1 cellular context compared by ENCODE assay signal in the genomic region with DNA sequence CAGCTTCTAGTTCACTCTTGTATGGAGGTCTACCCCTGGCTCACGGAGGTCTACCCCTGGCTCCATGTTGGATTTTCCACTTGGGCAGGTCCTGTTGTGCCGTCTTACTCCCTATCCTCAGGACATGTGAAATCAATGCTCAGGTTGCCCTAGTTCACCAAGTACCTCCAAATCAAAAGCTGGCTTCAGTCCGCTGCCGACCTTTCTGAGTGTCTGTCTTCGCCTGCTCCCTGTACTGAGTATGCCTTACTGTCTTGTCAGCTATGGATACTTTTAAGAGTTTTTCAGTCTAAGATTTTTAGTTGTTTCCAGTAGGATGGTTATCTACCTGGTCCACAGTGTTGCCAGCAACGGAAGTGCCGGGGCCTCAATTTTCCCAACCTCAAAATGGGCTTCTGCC.
TF ChIP-seq lines count a peak whose summit lies in the region.

No MANE protein-coding gene starts in this region.

TF ChIP-seq in WTC11, 78 proteins besides CTCF, POLR2A, EP300 and RAD21:
- TF ChIP-seq AFF4 (CRISPR knock-in tag; IDR thresholded peaks at IDR 0.05; ENCODE audit: borderline replicate concordance) (no peak), NFE2L1 (CRISPR knock-in tag; IDR thresholded peaks at IDR 0.05) (no peak)
- TF ChIP-seq, protein P1, sequence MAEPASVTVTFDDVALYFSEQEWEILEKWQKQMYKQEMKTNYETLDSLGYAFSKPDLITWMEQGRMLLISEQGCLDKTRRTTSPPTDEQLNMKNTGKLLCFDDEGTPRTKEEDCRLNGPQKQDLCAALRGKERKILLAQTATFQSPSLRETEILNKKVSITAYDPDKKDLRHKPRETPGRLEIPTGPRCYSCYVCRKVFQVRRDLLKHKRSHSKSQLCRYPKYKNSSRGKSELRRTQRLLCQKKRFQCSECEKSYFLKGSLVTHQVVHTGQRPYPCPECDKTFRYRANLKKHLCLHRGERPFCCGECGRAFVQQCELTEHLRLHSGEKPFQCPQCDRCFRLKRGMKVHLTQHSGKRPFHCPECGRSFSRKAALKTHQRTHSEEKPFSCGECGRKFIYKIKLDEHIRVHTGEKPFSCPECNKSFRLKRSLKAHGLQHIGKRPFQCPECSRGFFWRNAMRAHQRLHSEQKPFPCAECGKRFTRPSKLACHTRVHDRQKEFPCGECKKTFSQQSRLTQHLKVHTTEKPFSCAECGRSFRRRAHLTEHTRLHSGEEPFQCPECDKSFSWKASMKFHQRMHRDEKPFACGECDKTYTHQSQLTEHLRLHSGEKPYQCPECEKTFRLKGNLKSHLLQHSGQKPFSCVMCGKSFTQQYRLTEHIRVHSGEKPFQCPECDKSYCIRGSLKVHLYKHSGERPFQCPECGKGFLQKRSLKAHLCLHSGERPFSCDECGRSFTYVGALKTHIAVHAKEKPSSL (CRISPR knock-in tag; conservative IDR thresholded peaks at IDR 0.05), result no peak
- TF ChIP-seq, protein P2, sequence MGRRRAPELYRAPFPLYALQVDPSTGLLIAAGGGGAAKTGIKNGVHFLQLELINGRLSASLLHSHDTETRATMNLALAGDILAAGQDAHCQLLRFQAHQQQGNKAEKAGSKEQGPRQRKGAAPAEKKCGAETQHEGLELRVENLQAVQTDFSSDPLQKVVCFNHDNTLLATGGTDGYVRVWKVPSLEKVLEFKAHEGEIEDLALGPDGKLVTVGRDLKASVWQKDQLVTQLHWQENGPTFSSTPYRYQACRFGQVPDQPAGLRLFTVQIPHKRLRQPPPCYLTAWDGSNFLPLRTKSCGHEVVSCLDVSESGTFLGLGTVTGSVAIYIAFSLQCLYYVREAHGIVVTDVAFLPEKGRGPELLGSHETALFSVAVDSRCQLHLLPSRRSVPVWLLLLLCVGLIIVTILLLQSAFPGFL (CRISPR knock-in tag; IDR thresholded peaks at IDR 0.05; ENCODE audit: borderline replicate concordance), result no peak
